In the genomic region with DNA sequence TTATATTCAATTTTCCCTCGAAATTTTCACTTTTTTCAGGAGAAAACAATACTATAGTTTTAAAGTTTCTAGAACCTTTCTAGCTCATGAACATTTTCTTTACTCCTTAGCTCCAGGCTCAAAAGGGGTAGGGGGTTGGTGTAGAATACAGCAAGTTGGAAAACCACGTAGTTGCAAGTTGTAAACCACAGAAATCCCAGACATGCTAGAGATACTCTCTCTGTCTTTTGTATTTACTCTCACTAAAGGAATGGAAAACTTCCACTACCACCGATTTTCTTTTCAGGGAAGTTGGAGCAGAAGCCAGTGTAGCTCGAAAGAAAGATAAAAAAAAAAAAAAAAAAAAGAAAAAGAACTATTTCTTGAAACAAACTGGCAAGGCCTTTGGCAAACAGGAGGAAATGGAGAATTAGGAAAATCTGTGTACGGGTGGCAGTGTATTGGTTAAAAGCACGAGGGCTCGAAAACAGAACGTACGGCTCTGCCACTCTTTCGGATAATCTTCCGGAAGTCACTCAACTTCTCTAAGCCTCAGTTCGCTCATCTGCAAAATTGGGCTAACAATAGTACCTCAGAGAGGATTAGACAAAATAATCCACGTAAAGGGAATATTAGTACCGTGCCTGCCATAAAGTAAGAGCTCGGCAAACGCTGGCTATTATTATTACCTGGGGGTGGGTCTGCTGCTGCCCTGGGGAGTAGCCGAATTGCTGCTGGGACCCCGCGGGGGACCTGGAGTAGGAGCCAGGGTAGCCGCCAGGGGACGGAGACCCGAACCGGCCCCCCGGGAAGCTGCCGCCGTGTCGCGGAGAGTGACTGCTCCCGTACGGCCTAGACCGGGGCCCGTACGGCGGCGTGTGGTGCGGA, we compare ENCODE assay signal across 8 cellular contexts. TPM values are rescaled to one million over a fixed set of nuclear protein-coding genes. Genes with fewer than 3 reads are reported as not detected.
DNase-seq lines count a peak whose midpoint lies in the region; ATAC-seq and TF ChIP-seq lines count a peak whose summit lies in the region.

No MANE protein-coding gene starts in this region.

- peak overlapping the region; percentile 96 to 99 (median 98) for H3K4me3 Mint-ChIP-seq in CD8-positive, alpha-beta memory T cell
- H3K4me3 Mint-ChIP-seq in activated CD8-positive, alpha-beta T cell treated with anti-CD3 and anti-CD28 coated beads, Interleukin-2, amount 10 ng/mL, durations not matched to agents 7 days and 5 days = peak overlapping the region; percentile 92

- H3K4me1 Mint-ChIP-seq in CD8-positive, alpha-beta memory T cell = peaks cover 30 to 59% (median 49%) of the 10 kb centered on the region in 3 donors
- peaks cover 22% of the 10 kb centered on the region for H3K4me1 Mint-ChIP-seq in activated CD8-positive, alpha-beta T cell treated with anti-CD3 and anti-CD28 coated beads, Interleukin-2, amount 10 ng/mL, durations not matched to agents 7 days and 5 days (ENCODE audit: low read depth)

- 0 to 3% methylated on average over 10 to 15 of the region's 36 CpGs for WGBS in gastroesophageal sphincter (ENCODE audit: low coverage in 1 of 2), 2 donors

- H3K9me3 ChIP-seq in CD8-positive, alpha-beta memory T cell (ENCODE audit: low read length) = no peaks in the 10 kb centered on the region
- no peaks in the 10 kb centered on the region for H3K9me3 ChIP-seq in gastroesophageal sphincter
- H3K9me3 ChIP-seq in parathyroid adenoma (ENCODE audit: control insufficient read depth, low read length) = no peaks in the 10 kb centered on the region

- peak overlapping the region; percentile 84 for H3K4me3 ChIP-seq in CD8-positive, alpha-beta memory T cell (ENCODE audit: low read length)
- peak overlapping the region; percentile 89 to 92 for H3K4me3 ChIP-seq in gastroesophageal sphincter
- H3K4me3 ChIP-seq in parathyroid adenoma (ENCODE audit: low read depth, low read length) = peak overlapping the region; percentile 92

- H3K27ac Mint-ChIP-seq in CD8-positive, alpha-beta memory T cell = peak overlapping the region; percentile 88 to 99 (median 92)
- peak overlapping the region; percentile 96 for H3K27ac Mint-ChIP-seq in activated CD8-positive, alpha-beta T cell treated with anti-CD3 and anti-CD28 coated beads, Interleukin-2, amount 10 ng/mL, durations not matched to agents 7 days and 5 days

- ATAC-seq in GM19395 (IDR thresholded peaks at IDR 0.05; ENCODE audit: unreplicated experiment) (peak; percentile 52), gastroesophageal sphincter (peak; percentile 61), HG03139 (IDR thresholded peaks at IDR 0.05; ENCODE audit: unreplicated experiment) (no peak), GM18861 (IDR thresholded peaks at IDR 0.05; ENCODE audit: unreplicated experiment) (no peak)
- peak; percentile 79 for ATAC-seq in activated CD8-positive, alpha-beta T cell treated with anti-CD3 and anti-CD28 coated beads, Interleukin-2, amount 10 ng/mL, durations not matched to agents 7 days and 5 days

- peak overlapping the region; percentile 96 for H3K27ac ChIP-seq in CD8-positive, alpha-beta memory T cell (ENCODE audit: low read depth, low read length)
- H3K27ac ChIP-seq in gastroesophageal sphincter (peak overlapping the region; percentile 82 to 92 (median 92)), parathyroid adenoma (peak overlapping the region; percentile 94)

- peak overlapping the region; percentile 69 for H3K4me2 ChIP-seq in parathyroid adenoma (ENCODE audit: low read length)

- POLR2A ChIA-PET in CD8-positive, alpha-beta memory T cell (lab: Charles Lee) = interaction anchor here (0.6 to 1.8 kb wide), 5 partner anchors 21 to 1916 kb away, joined by 3 to 14 read pairs (median 4); a partner anchor contains a TSS
- POLR2A ChIA-PET in activated CD8-positive, alpha-beta T cell treated with anti-CD3 and anti-CD28 coated beads, Interleukin-2, amount 10 ng/mL, durations not matched to agents 7 days and 5 days (lab: Charles Lee) = interaction anchor here (0.7 to 1.8 kb wide), 5 partner anchors 9 to 249 kb away, joined by 3 to 9 read pairs (median 3); a partner anchor contains a TSS

- H3K36me3 ChIP-seq in CD8-positive, alpha-beta memory T cell (ENCODE audit: insufficient read depth, low read length) = no peaks in the 10 kb centered on the region
- H3K36me3 ChIP-seq in gastroesophageal sphincter = peaks cover 0 to 4% of the 10 kb centered on the region in 2 donors
- no peaks in the 10 kb centered on the region for H3K36me3 ChIP-seq in parathyroid adenoma (ENCODE audit: control insufficient read depth, insufficient read depth, low read length)

- H3K9me3 Mint-ChIP-seq in CD8-positive, alpha-beta memory T cell = no peaks in the 10 kb centered on the region
- H3K9me3 Mint-ChIP-seq in activated CD8-positive, alpha-beta T cell treated with anti-CD3 and anti-CD28 coated beads, Interleukin-2, amount 10 ng/mL, durations not matched to agents 7 days and 5 days (ENCODE audit: insufficient read depth) = no peaks in the 10 kb centered on the region

- no peak for DNase-seq in CD8-positive, alpha-beta memory T cell
- DNase-seq in HT1080 (ENCODE audit: low read depth) = peak; percentile 3
- DNase-seq in activated CD8-positive, alpha-beta T cell treated with anti-CD3 and anti-CD28 coated beads, Interleukin-2, amount 10 ng/mL, durations not matched to agents 7 days and 5 days = peak; percentile 32

- peaks cover 0 to 1% of the 10 kb centered on the region in 2 donors for H3K27me3 Mint-ChIP-seq in CD8-positive, alpha-beta memory T cell
- H3K27me3 Mint-ChIP-seq in activated CD8-positive, alpha-beta T cell treated with anti-CD3 and anti-CD28 coated beads, Interleukin-2, amount 10 ng/mL, durations not matched to agents 7 days and 5 days (ENCODE audit: low read depth) = no peaks in the 10 kb centered on the region

- TF ChIP-seq CTCF in gastroesophageal sphincter (IDR thresholded peaks at IDR 0.05) = no peak
- no peak for TF ChIP-seq CTCF in parathyroid adenoma (IDR thresholded peaks at IDR 0.05)

- peaks cover 37% of the 10 kb centered on the region for H3K4me1 ChIP-seq in CD8-positive, alpha-beta memory T cell (ENCODE audit: insufficient read depth, low read length)
- H3K4me1 ChIP-seq in gastroesophageal sphincter (peaks cover 0 to 55% (median 13%) of the 10 kb centered on the region in 3 donors), parathyroid adenoma (peaks cover 11% of the 10 kb centered on the region)

- no peak for TF ChIP-seq EP300 in gastroesophageal sphincter (IDR thresholded peaks at IDR 0.05)

- peak overlapping the region; percentile 97 for H2AFZ ChIP-seq in parathyroid adenoma

- peaks cover 19% of the 10 kb centered on the region for H3K79me2 ChIP-seq in parathyroid adenoma

- H3K9ac ChIP-seq in parathyroid adenoma = peak overlapping the region; percentile 94

- H3K36me3 Mint-ChIP-seq in CD8-positive, alpha-beta memory T cell = peaks cover 0 to 13% (median 0%) of the 10 kb centered on the region in 3 donors
- H3K36me3 Mint-ChIP-seq in activated CD8-positive, alpha-beta T cell treated with anti-CD3 and anti-CD28 coated beads, Interleukin-2, amount 10 ng/mL, durations not matched to agents 7 days and 5 days (ENCODE audit: low read depth) = peaks cover 16% of the 10 kb centered on the region

- TF ChIP-seq POLR2A in gastroesophageal sphincter (IDR thresholded peaks at IDR 0.05) = no peak

- CTCF ChIA-PET in CD8-positive, alpha-beta memory T cell (lab: Charles Lee) = interaction anchor here (1.0 to 2.9 kb wide), 14 partner anchors 10 to 554 kb away, joined by 3 to 13 read pairs (median 4); a partner anchor contains a TSS
- CTCF ChIA-PET in activated CD8-positive, alpha-beta T cell treated with anti-CD3 and anti-CD28 coated beads, Interleukin-2, amount 10 ng/mL, durations not matched to agents 7 days and 5 days (lab: Charles Lee) = interaction anchor here (0.7 to 3.0 kb wide), 10 partner anchors 9 to 1759 kb away, joined by 3 to 9 read pairs (median 5); a partner anchor contains a TSS

- no peaks in the 10 kb centered on the region for H3K27me3 ChIP-seq in CD8-positive, alpha-beta memory T cell (ENCODE audit: insufficient read depth, low read length, poor library complexity, severe bottlenecking)
- no peaks in the 10 kb centered on the region for H3K27me3 ChIP-seq in gastroesophageal sphincter
- H3K27me3 ChIP-seq in parathyroid adenoma (ENCODE audit: control insufficient read depth, insufficient read depth, low read length) = no peaks in the 10 kb centered on the region

RNA-seq across cellular contexts. Expression of a gene that starts 0.6 kb away (rescaled TPM):
- 10 to 100 TPM; 33.4 to 33.5 TPM for total RNA-seq in CD8-positive, alpha-beta memory T cell
- 60.8 TPM for polyA plus RNA-seq in CD8-positive, alpha-beta memory T cell
- total RNA-seq in HT1080 (2014; rRNA removed; shearing (Covaris generic)) = 41.4 and 53.2 TPM in 2 replicates
- polyA plus RNA-seq in HT1080 (2015; cell fraction: cytosol; rRNA removed) = 101 and 113 TPM in 2 replicates
- polyA plus RNA-seq in HT1080 (2015; cell fraction: nucleus; rRNA removed) = 63.1 and 68.9 TPM in 2 replicates
- total RNA-seq in activated CD8-positive, alpha-beta T cell treated with anti-CD3 and anti-CD28 coated beads, Interleukin-2, amount 10 ng/mL, durations not matched to agents 7 days and 5 days = 10 to 100 TPM; 34.2 to 35.1 TPM
- total RNA-seq in gastroesophageal sphincter = 10 to 100 TPM; 14.0 to 42.0 (median 38.0) TPM

RNA-seq across cellular contexts. Expression of a gene that starts 1.0 kb away (rescaled TPM):
- 1 to 10 TPM; 1.3 to 1.4 TPM for total RNA-seq in CD8-positive, alpha-beta memory T cell
- 1.1 TPM for polyA plus RNA-seq in CD8-positive, alpha-beta memory T cell
- 6.6 and 13.1 TPM in 2 replicates for total RNA-seq in HT1080 (2014; rRNA removed; shearing (Covaris generic))
- 14.7 and 19.2 TPM in 2 replicates for polyA plus RNA-seq in HT1080 (2015; cell fraction: cytosol; rRNA removed)
- polyA plus RNA-seq in HT1080 (2015; cell fraction: nucleus; rRNA removed) = 4.3 and 6.4 TPM in 2 replicates
- under 1 TPM in 1 of 2 experiments, not detected in 1; 0.44 TPM for total RNA-seq in activated CD8-positive, alpha-beta T cell treated with anti-CD3 and anti-CD28 coated beads, Interleukin-2, amount 10 ng/mL, durations not matched to agents 7 days and 5 days
- total RNA-seq in gastroesophageal sphincter = 10 to 100 TPM in 2 of 4 donors, 1 to 10 TPM in 2; 1.2 to 17.3 (median 10.8) TPM

Comparison
In these comparisons a context has a peak if more than half of its experiments do, and no peak if none do; other contexts are left out.
1. DNase-seq: peak in HT1080 (single experiment) and activated CD8-positive, alpha-beta T cell treated with anti-CD3 and anti-CD28 coated beads, Interleukin-2, amount 10 ng/mL, durations not matched to agents 7 days and 5 days (single experiment); none in CD8-positive, alpha-beta memory T cell (0 of 5).
2. ATAC-seq: peak in GM19395 (single experiment), activated CD8-positive, alpha-beta T cell treated with anti-CD3 and anti-CD28 coated beads, Interleukin-2, amount 10 ng/mL, durations not matched to agents 7 days and 5 days (single experiment) and gastroesophageal sphincter (single experiment); none in HG03139 (single experiment) and GM18861 (single experiment).
3. Peak in every context shown above with its lines, with median percentiles within 50 percentile points of each other: H3K27ac ChIP-seq and H3K4me3 ChIP-seq.